In genomic region chr15:75451202-75451673, GRCh38 we compare ENCODE assay signal across 8 cellular contexts. TPM values are rescaled to one million over a fixed set of nuclear protein-coding genes. Genes with fewer than 3 reads are reported as not detected.
DNase-seq lines count a peak whose midpoint lies in the region; ATAC-seq, FAIRE-seq and TF ChIP-seq lines count a peak whose summit lies in the region.

No MANE protein-coding gene starts in this region.

- intact Hi-C loops in K562 (cut with micrococcal nuclease) = loop anchor here (2.0 to 5.0 kb wide), 2 partner anchors 126 to 190 kb away; partner anchors contain the start of genes IMP3 and PTPN9
- intact Hi-C loops in lower lobe of right lung (cut with DNase I) = no loop called here
- intact Hi-C loops in transverse colon (cut with DNase I; ENCODE audit: low total_unique reads) = no loop called here

- CTCF ChIA-PET in K562 (lab: Yijun Ruan, JAX; ENCODE audit: low intra/inter-chr PET ratio) = no interaction called here

- POLR2A ChIA-PET in K562 (lab: Yijun Ruan, JAX) = interaction anchor here (0.6 to 2.1 kb wide), 16 partner anchors 10 to 1994 kb away, joined by 3 to 7 read pairs (median 4); partner anchors contain the start of genes IMP3, PTPN9 and SNUPN

- peak overlapping the region; percentile 66 for H2AFZ ChIP-seq in K562 (ENCODE audit: low read depth, low read length)

- TF ChIP-seq RAD21 in K562 (CRISPR knock-in tag; conservative IDR thresholded peaks at IDR 0.05 in 1 of 2, IDR thresholded peaks at IDR 0.05 in 1 of 2) = no peak

- peak in 1 of 2 donors; percentile 1 for ATAC-seq in activated T-cell treated with anti-CD3 and anti-CD28 coated beads, Interleukin-2, amount 50 U/mL, for 72 hours (replicated peaks in 1 of 2)
- ATAC-seq in K562 (no peak), lower lobe of right lung (no peak), HG02852 (IDR thresholded peaks at IDR 0.05; ENCODE audit: unreplicated experiment) (no peak), HG02981 (IDR thresholded peaks at IDR 0.05; ENCODE audit: unreplicated experiment) (no peak), GM18519 (IDR thresholded peaks at IDR 0.05; ENCODE audit: low FRiP score, unreplicated experiment) (no peak)

- no peak for FAIRE-seq in K562 (lab: Jason Lieb, UNC)

- peaks cover 14% of the 10 kb centered on the region for H4K20me1 ChIP-seq in K562 (replicated peaks; ENCODE audit: control insufficient read depth, insufficient read depth, low read length)

- H3K36me3 Mint-ChIP-seq in activated T-cell treated with anti-CD3 and anti-CD28 coated beads, Interleukin-2, amount 50 U/mL, for 72 hours (ENCODE audit: insufficient read depth in 2 of 2) = peaks cover 2 to 6% of the 10 kb centered on the region in 2 donors

- H3K27ac ChIP-seq in K562 (ENCODE audit: extremely low read depth, low read depth, low read length) = peak overlapping the region; percentile 92
- peak overlapping the region; percentile 94 for H3K27ac ChIP-seq in lower lobe of right lung
- peak overlapping the region; percentile 95 to 99 (median 97) for H3K27ac ChIP-seq in transverse colon

- H3K36me3 ChIP-seq in K562 (ENCODE audit: control insufficient read depth, insufficient read depth, low read length) (peaks cover 10% of the 10 kb centered on the region; the same call in 2 of the 3 replicates), lower lobe of right lung (peaks cover 7% of the 10 kb centered on the region), transverse colon (no peaks in the 10 kb centered on the region)

- H3K4me1 Mint-ChIP-seq in activated T-cell treated with anti-CD3 and anti-CD28 coated beads, Interleukin-2, amount 50 U/mL, for 72 hours (ENCODE audit: low read depth) = peaks cover 46% of the 10 kb centered on the region

- H3K4me1 ChIP-seq in K562 (replicated peaks in 1 of 2; ENCODE audit: control insufficient read depth in 2 of 2, insufficient read depth in 2 of 2, low read length in 2 of 2) = peaks cover 8 to 36% of the 10 kb centered on the region in 2 experiments
- H3K4me1 ChIP-seq in lower lobe of right lung = peaks cover 19% of the 10 kb centered on the region
- H3K4me1 ChIP-seq in transverse colon = peaks cover 14 to 34% (median 21%) of the 10 kb centered on the region in 4 donors

- H3K27me3 Mint-ChIP-seq in activated T-cell treated with anti-CD3 and anti-CD28 coated beads, Interleukin-2, amount 50 U/mL, for 72 hours (ENCODE audit: low read depth) = no peaks in the 10 kb centered on the region

- no peak for TF ChIP-seq POLR2A in K562 (conservative IDR thresholded peaks at IDR 0.05)
- no peak for TF ChIP-seq POLR2A in transverse colon (IDR thresholded peaks at IDR 0.05)

- 2% methylated on average over 19 of the region's 45 CpGs for WGBS in K562 (ENCODE audit: insufficient coverage, low coverage, missing lambda C conversion rate)
- WGBS in transverse colon (ENCODE audit: low coverage in 1 of 2), 2 donors = 2% methylated on average over 18 of the region's 45 CpGs; no CpG with 5 or more reads in 1 of the 2 donors

- H3K4me3 Mint-ChIP-seq in activated T-cell treated with anti-CD3 and anti-CD28 coated beads, Interleukin-2, amount 50 U/mL, for 72 hours = peak overlapping the region; percentile 96 to 99

- H3K4me2 ChIP-seq in K562 (ENCODE audit: insufficient read depth, low read length) = peak overlapping the region; percentile 79; the same call in 1 of the 2 replicates

- no peak overlapping the region for H3K27ac Mint-ChIP-seq in activated T-cell treated with anti-CD3 and anti-CD28 coated beads, Interleukin-2, amount 50 U/mL, for 72 hours

- peak overlapping the region; percentile 63 to 95; a peak in 3 of 4 replicates for H3K9ac ChIP-seq in K562 (ENCODE audit: insufficient read depth in 1 of 2, low read depth in 2 of 2, low read length in 2 of 2)

- no peaks in the 10 kb centered on the region for H3K27me3 ChIP-seq in K562 (ENCODE audit: control insufficient read depth in 2 of 2, insufficient read depth in 2 of 2, low read length in 2 of 2)
- no peaks in the 10 kb centered on the region for H3K27me3 ChIP-seq in lower lobe of right lung (ENCODE audit: low read depth)
- no peaks in the 10 kb centered on the region for H3K27me3 ChIP-seq in transverse colon

- peaks cover 7% of the 10 kb centered on the region for H3K9me1 ChIP-seq in K562 (ENCODE audit: control insufficient read depth, insufficient read depth, low read length)

- no peaks in the 10 kb centered on the region for H3K9me3 ChIP-seq in K562 (replicated peaks; ENCODE audit: control insufficient read depth, insufficient read depth, low read depth, low read length)
- H3K9me3 ChIP-seq in lower lobe of right lung = no peaks in the 10 kb centered on the region
- no peaks in the 10 kb centered on the region for H3K9me3 ChIP-seq in transverse colon

- H3K4me3 ChIP-seq in K562 = peak overlapping the region; percentile 86
- H3K4me3 ChIP-seq in lower lobe of right lung = peak overlapping the region; percentile 96
- H3K4me3 ChIP-seq in transverse colon = peak overlapping the region; percentile 47 to 86 (median 74)

- TF ChIP-seq CTCF in K562 (IDR thresholded peaks at IDR 0.05 in 2 of 3, conservative IDR thresholded peaks at IDR 0.05 in 1 of 3; ENCODE audit: insufficient read depth in 2 of 3, low read depth in 1 of 3, low read length in 3 of 3) = no peak
- no peak for TF ChIP-seq CTCF in lower lobe of right lung (IDR thresholded peaks at IDR 0.05)
- no peak for TF ChIP-seq CTCF in transverse colon (IDR thresholded peaks at IDR 0.05)

- DNase-seq in activated T-cell treated with anti-CD3 and anti-CD28 coated beads, Interleukin-2, amount 50 U/mL, for 72 hours = no peak
- DNase-seq in activated T-cell treated with anti-CD3 and anti-CD28 coated beads for 4 hours = no peak
- DNase-seq in K562 (ENCODE audit: extremely low read depth in 1 of 4, low spot score in 3 of 4) = no peak
- no peak for DNase-seq in lower lobe of right lung
- no peak for DNase-seq in transverse colon

- no peak for TF ChIP-seq EP300 in K562 (IDR thresholded peaks at IDR 0.05; ENCODE audit: low read length)
- no peak for TF ChIP-seq EP300 in transverse colon (IDR thresholded peaks at IDR 0.05; ENCODE audit: low read depth)

- H3K9me3 Mint-ChIP-seq in activated T-cell treated with anti-CD3 and anti-CD28 coated beads, Interleukin-2, amount 50 U/mL, for 72 hours = no peaks in the 10 kb centered on the region

- H3K79me2 ChIP-seq in K562 (ENCODE audit: control insufficient read depth, insufficient read depth, low read length) = peaks cover 68% of the 10 kb centered on the region

- in situ Hi-C loops in K562 (cut with MboI) (no loop called here), transverse colon (cut with MboI; ENCODE audit: low pct_ligation_motif_present in 1 of 4, low pct_unique_long_range_greater_than_20kb in 1 of 4, low sequenced_read_pairs in 3 of 4) (loop anchor here in 1 of 4 donors (10.0 kb wide), 1 partner anchor 86 kb away; the partner anchor contains the start of gene MAN2C1)

- BruUV-seq in K562 (replicated peaks; lab: Mats Ljungman, UMichigan) = no TSS peak

TF ChIP-seq in K562, 482 proteins besides CTCF, POLR2A, EP300 and RAD21 (continues in another document):
- peak; percentile 69 for TF ChIP-seq RBFOX2 (IDR thresholded peaks at IDR 0.05; ENCODE audit: low read depth, low read length)
- peak; percentile 50 for TF ChIP-seq SAP30 (IDR thresholded peaks at IDR 0.05; ENCODE audit: borderline replicate concordance, insufficient read depth, low read depth, low read length, poor library complexity, severe bottlenecking)
- peak; percentile 61; the same call in 1 of the 2 replicates for TF ChIP-seq PHF8 (IDR thresholded peaks at IDR 0.05; ENCODE audit: borderline replicate concordance, low read length)
- TF ChIP-seq SIN3A (IDR thresholded peaks at IDR 0.05; ENCODE audit: borderline replicate concordance in 2 of 2, control insufficient read depth in 1 of 2, low read depth in 2 of 2, low read length in 2 of 2) = peak in 1 of 2 experiments; percentile 66; a peak in 1 of 4 replicates
- peak; percentile 50; the same call in 1 of the 2 replicates for TF ChIP-seq ZFX (CRISPR knock-in tag; IDR thresholded peaks at IDR 0.05)
- no peak for TF ChIP-seq ZNF785 (CRISPR knock-in tag; IDR thresholded peaks at IDR 0.05)
- TF ChIP-seq XRCC4 (IDR thresholded peaks at IDR 0.05; ENCODE audit: extremely low read depth, insufficient read depth, insufficient read length) = no peak
- TF ChIP-seq TBL1XR1 (IDR thresholded peaks at IDR 0.05; ENCODE audit: low read length in 2 of 2) = 0 out of 4 replicates have a peak, but pooled peaks of 1 of the 2 experiments have one; percentile 5
- no peak for TF ChIP-seq ARNT (IDR thresholded peaks at IDR 0.05)

RNA-seq across cellular contexts. Expression of gene SIN3A, which starts 0.3 kb away (rescaled TPM):
- 10 to 100 TPM; 93.1 to 96.4 TPM for total RNA-seq in activated T-cell treated with anti-CD3 and anti-CD28 coated beads, Interleukin-2, amount 50 U/mL, for 72 hours
- total RNA-seq in K562 (2011; cell fraction: chromatin; rRNA removed; ENCODE audit: low replicate concordance) = 90.7 and 131 TPM in 2 replicates
- total RNA-seq in K562 (2011; cell fraction: nucleolus; rRNA removed) = 52.2 and 64.7 TPM in 2 replicates
- total RNA-seq in K562 (2011; cell fraction: nucleoplasm; rRNA removed) = 66.7 and 91.1 TPM in 2 replicates
- 21.1 and 25.5 TPM in 2 replicates for total RNA-seq in K562 (2014; rRNA removed)
- 25.3 and 29.0 TPM in 2 replicates for total RNA-seq in K562 (2014; rRNA removed; fragmentation: Illumina TruSeq; extraction: Trizol)
- 23.7 and 25.7 TPM in 2 replicates for total RNA-seq in K562 (2015; rRNA removed; fragmentation: Illumina TruSeq; extraction: Trizol)
- total RNA-seq in K562 (2021) = 58.0 and 70.3 TPM in 2 replicates
- 25.2 and 37.3 TPM in 2 replicates for polyA plus RNA-seq in K562 (2011; rRNA removed)
- polyA plus RNA-seq in K562 (2011; cell fraction: cytosol; rRNA removed) = 28.7 and 44.8 TPM in 2 replicates
- polyA plus RNA-seq in K562 (2011; cell fraction: nucleus; rRNA removed) = 27.1 and 40.0 TPM in 2 replicates
- polyA plus RNA-seq in K562 (2012) = 31.5 and 32.8 TPM in 2 replicates
- polyA plus RNA-seq in K562 (2014; fragmentation: Illumina TruSeq; extraction: Trizol) = 36.5 and 37.0 TPM in 2 replicates
- polyA plus RNA-seq in K562 (2014; fragmentation: Nextera tagmentation; extraction: Ambion mirVana) = 10 to 100 TPM; 11.1 to 11.9 TPM
- polyA plus RNA-seq in K562 (2014; rRNA removed) = 25.4 and 30.6 TPM in 2 replicates
- polyA minus RNA-seq in K562 (2011; rRNA and poly(A)+ RNA removed) = 61.5 and 68.7 TPM in 2 replicates
- polyA minus RNA-seq in K562 (2011; cell fraction: cytosol; rRNA and poly(A)+ RNA removed) = 40.8 and 42.9 TPM in 2 replicates
- polyA minus RNA-seq in K562 (2011; cell fraction: nucleus; rRNA and poly(A)+ RNA removed) = 31.8 and 36.4 TPM in 2 replicates
- 51.6 TPM for total RNA-seq in lower lobe of right lung
- total RNA-seq in transverse colon = 10 to 100 TPM; 39.3 to 88.0 (median 72.6) TPM
